ENCODE assay signal across 27 cellular contexts in genomic region chr14:31255286-31255685, GRCh38.
"Had no signal": no experiment of that assay in that cellular context is flagged by ENCODE, and none has a peak within 500 bp of the region (broad histone marks: within the 10 kb centered on the region; RNA-seq: fewer than 3 reads in every experiment).

No MANE protein-coding gene starts in this region.

- H3K9me3 ChIP-seq: colonic mucosa, esophagus muscularis mucosa, esophagus squamous epithelium, gastrocnemius medialis, gastroesophageal sphincter, heart left ventricle, heart right ventricle had no signal

- H3K27ac ChIP-seq: colonic mucosa, coronary artery, dorsolateral prefrontal cortex, epithelial cell of prostate, esophagus muscularis mucosa, esophagus squamous epithelium, foreskin keratinocyte, gastrocnemius medialis, gastroesophageal sphincter, heart left ventricle, heart right ventricle had no signal

- H3K27me3 ChIP-seq: colonic mucosa, dorsolateral prefrontal cortex, esophagus muscularis mucosa, esophagus squamous epithelium, foreskin keratinocyte, gastrocnemius medialis, gastroesophageal sphincter, heart left ventricle, heart right ventricle had no signal

- H3K4me3 ChIP-seq: colonic mucosa, coronary artery, dorsolateral prefrontal cortex, esophagus muscularis mucosa, esophagus squamous epithelium, gastrocnemius medialis, gastroesophageal sphincter, heart left ventricle, heart right ventricle had no signal

- ATAC-seq: effector memory CD8-positive, alpha-beta T cell; esophagus mucosa; foreskin keratinocyte; gastrocnemius medialis; gastroesophageal sphincter; heart left ventricle; heart right ventricle had no signal

- H3K36me3 ChIP-seq: colonic mucosa, esophagus muscularis mucosa, esophagus squamous epithelium, gastrocnemius medialis, gastroesophageal sphincter, heart left ventricle, heart right ventricle had no signal

- DNase-seq: colonic mucosa; cortex of kidney; dermis blood vessel endothelial cell; dorsolateral prefrontal cortex; effector CD4-positive, alpha-beta T cell; effector CD8-positive, alpha-beta T cell; effector memory CD4-positive, alpha-beta T cell; effector memory CD8-positive, alpha-beta T cell; endodermal cell; erythroblast; esophagus squamous epithelium; foreskin fibroblast; foreskin keratinocyte; foreskin melanocyte; gastrocnemius medialis; glutamatergic neuron; heart left ventricle; heart right ventricle had no signal

- H3K4me1 ChIP-seq: colonic mucosa, esophagus muscularis mucosa, gastrocnemius medialis, gastroesophageal sphincter, heart left ventricle, heart right ventricle had no signal

- FAIRE-seq: colon, endometrium, endothelial cell of umbilical vein, frontal cortex had no signal
